In genomic region chr12:69024907-69025306, GRCh38 we compare ENCODE assay signal across 18 cellular contexts.
A peak's percentile ranks its signal among the peaks of the same experiment; 100 is the strongest.
DNase-seq lines count a peak whose midpoint lies in the region; ATAC-seq, FAIRE-seq and TF ChIP-seq lines count a peak whose summit lies in the region.
"Had no signal": no experiment of that assay in that cellular context is flagged by ENCODE, and none has a peak within 500 bp of the region (broad histone marks: within the 10 kb centered on the region; RNA-seq: fewer than 3 reads in every experiment).

No MANE protein-coding gene starts in this region.

- H3K4me1 ChIP-seq in A549, result peaks cover 26% of the 10 kb centered on the region

- WGBS in A549 (ENCODE audit: missing lambda C conversion rate), result 31% methylated on average over 4 of the region's 4 CpGs

- H3K4me3 ChIP-seq in A549 (no peak overlapping the region), epithelial cell of esophagus (ENCODE audit: low read length) (no peak overlapping the region)
- H3K4me3 ChIP-seq: SK-N-MC had no signal

- ATAC-seq in A549 (no peak), GM21717 (IDR thresholded peaks at IDR 0.05; ENCODE audit: unreplicated experiment) (no peak)
- ATAC-seq: CD8-positive, alpha-beta T cell had no signal

- H3K27ac ChIP-seq in A549 (peak overlapping the region; percentile 26 to 38; a peak in 3 of 6 replicates), caudate nucleus (ENCODE audit: low read depth, low read length) (no peak overlapping the region)
- H3K27ac ChIP-seq: SK-N-MC had no signal

- POLR2A ChIA-PET in A549 (lab: Yijun Ruan, JAX), result no interaction called here

- H3K9me3 ChIP-seq in A549, result 0 out of 3 replicates have a peak, but pooled peaks cover 3% of the 10 kb centered on the region

- peak overlapping the region; percentile 70 for H3K4me2 ChIP-seq in A549

- TF ChIP-seq POLR2A in A549 (IDR thresholded peaks at IDR 0.05; ENCODE audit: low read length), result no peak

- no peak for TF ChIP-seq EP300 in A549 (IDR thresholded peaks at IDR 0.05)

- CTCF ChIA-PET in A549 (lab: Yijun Ruan, JAX), result interaction anchor here (1.4 kb wide), 1 partner anchor 45 kb away, joined by 5 read pairs; no protein-coding TSS in a partner anchor

- no peak for TF ChIP-seq CTCF in A549 (IDR thresholded peaks at IDR 0.05)
- TF ChIP-seq CTCF in epithelial cell of esophagus (IDR thresholded peaks at IDR 0.05; ENCODE audit: insufficient read depth, low read depth, low read length, missing control alignments), result no peak

- TF ChIP-seq RAD21 in A549 (conservative IDR thresholded peaks at IDR 0.05 in 1 of 2, IDR thresholded peaks at IDR 0.05 in 1 of 2), result no peak

- no peak for FAIRE-seq in A549 (lab: Jason Lieb, UNC)
- FAIRE-seq: A204.1 had no signal

- DNase-seq in A549 (ENCODE audit: low read depth in 1 of 2, low spot score in 1 of 2), result no peak
- DNase-seq in NCI-H226, result peak; percentile 5
- peak; percentile 81 for DNase-seq in epithelial cell of esophagus (ENCODE audit: low read depth)
- peak; percentile 31 for DNase-seq in left kidney (ENCODE audit: low read depth, low spot score)
- DNase-seq in caudate nucleus (lab: John Stamatoyannopoulos, UW), result no peak
- DNase-seq in stimulated activated CD4-positive, alpha-beta T cell treated with anti-CD3 and anti-CD28 coated beads, Interleukin-2, amount 100 ng/mL, for 24 hours, result no peak
- no peak for DNase-seq in pons (ENCODE audit: low spot score)
- DNase-seq: aorta; CD8-positive, alpha-beta T cell; GDM1; naive B cell; NCI-H1417 treated with DMSO at 0.1 percent for 48 hours; NCI-H446; retina; stimulated activated CD4-positive, alpha-beta T cell treated with anti-CD3 and anti-CD28 coated beads, Interleukin-4, amount 100 ng/mL, for 1 hour had no signal

TF ChIP-seq in A549, 52 proteins besides CTCF, POLR2A, EP300 and RAD21:
- TF ChIP-seq PHF8 (IDR thresholded peaks at IDR 0.05; ENCODE audit: borderline replicate concordance, low read depth), result no peak
- TF ChIP-seq FOSL2 (IDR thresholded peaks at IDR 0.05), result no peak
- TF ChIP-seq FOSL2 (CRISPR knock-in tag; IDR thresholded peaks at IDR 0.05), result peak; percentile 21
- TF ChIP-seq EHMT2 (IDR thresholded peaks at IDR 0.05; ENCODE audit: low read depth), result no peak
TF ChIP-seq in A549: peak in this region for 1.

Comparison
In these comparisons a context has a peak if more than half of its experiments do, and no peak if none do; other contexts are left out.
1. DNase-seq: peak in NCI-H226 (single experiment), epithelial cell of esophagus (single experiment) and left kidney (single experiment); none in A549 (0 of 2), caudate nucleus (0 of 61), stimulated activated CD4-positive, alpha-beta T cell treated with anti-CD3 and anti-CD28 coated beads, Interleukin-2, amount 100 ng/mL, for 24 hours (0 of 2) and pons (single experiment).